Comparison of ENCODE assay signal across 24 cellular contexts in the genomic region with DNA sequence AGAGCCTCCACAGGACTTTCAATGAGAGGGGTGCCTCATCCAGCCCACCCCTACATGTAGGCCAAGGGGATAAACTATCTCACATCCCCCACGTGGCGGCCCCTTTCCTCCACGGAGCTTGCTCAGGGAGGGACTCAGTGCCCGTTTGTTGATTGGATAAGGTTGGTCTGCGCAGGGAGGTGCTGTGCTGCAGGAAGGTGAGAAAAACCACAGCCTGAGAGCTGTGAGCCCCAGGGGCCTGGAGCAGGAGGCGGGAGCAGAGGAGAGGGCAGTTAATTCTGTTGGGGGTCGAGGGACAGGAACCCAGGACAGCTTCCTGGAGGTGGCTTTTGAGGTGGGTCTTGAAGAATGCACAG. TPM values are rescaled to one million over a fixed set of nuclear protein-coding genes. Genes with fewer than 3 reads are reported as not detected.
A peak's percentile ranks its signal among the peaks of the same experiment; 100 is the strongest.
DNase-seq lines count a peak whose midpoint lies in the region; ATAC-seq and TF ChIP-seq lines count a peak whose summit lies in the region.
"Had no signal": no experiment of that assay in that cellular context is flagged by ENCODE, and none has a peak within 500 bp of the region (broad histone marks: within the 10 kb centered on the region; RNA-seq: fewer than 3 reads in every experiment).

No MANE protein-coding gene starts in this region.

- ATAC-seq in HCT116 = peak; percentile 13; the same call in 1 of the 2 replicates
- ATAC-seq: naive thymus-derived CD8-positive, alpha-beta T cell had no signal

- H2AFZ ChIP-seq in HCT116 (ENCODE audit: low read depth, low read length, poor library complexity, severe bottlenecking) (no peak overlapping the region), mesenchymal stem cell (ENCODE audit: low read depth, low read length) (no peak overlapping the region)

- H3K9ac ChIP-seq in HCT116 (ENCODE audit: low read length) (peak overlapping the region; percentile 61), mesenchymal stem cell (ENCODE audit: low read length) (no peak overlapping the region)
- H3K9ac ChIP-seq: SK-N-SH had no signal

- peak overlapping the region; percentile 11 to 89 for H3K18ac ChIP-seq in mesenchymal stem cell (ENCODE audit: low read depth in 1 of 2, low read length in 2 of 2)

- H3K36me3 Mint-ChIP-seq in CD8-positive, alpha-beta memory T cell = no peaks in the 10 kb centered on the region
- H3K36me3 Mint-ChIP-seq: activated naive CD4-positive, alpha-beta T cell treated with anti-CD3 and anti-CD28 coated beads, Interleukin-2, amount 50 U/mL, for 72 hours; brain; memory B cell; naive thymus-derived CD8-positive, alpha-beta T cell had no signal

- no peak overlapping the region for H3K4ac ChIP-seq in mesenchymal stem cell (ENCODE audit: low read depth in 1 of 2, low read length in 2 of 2)

- no peak overlapping the region for H2BK5ac ChIP-seq in mesenchymal stem cell (ENCODE audit: low read depth, low read length, poor library complexity, severe bottlenecking)

- CTCF ChIA-PET in CD8-positive, alpha-beta memory T cell (lab: Charles Lee) = no interaction called here
- CTCF ChIA-PET in HCT116 (lab: Charles Lee) (no interaction called here), HEK293T (lab: Yijun Ruan, JAX) (no interaction called here)

- no peaks in the 10 kb centered on the region for H3K4me1 ChIP-seq in CD8-positive, alpha-beta memory T cell (ENCODE audit: insufficient read depth, low read length)
- peaks cover 18 to 38% of the 10 kb centered on the region in 2 experiments for H3K4me1 ChIP-seq in HCT116 (ENCODE audit: control insufficient read depth in 1 of 2, insufficient read depth in 2 of 2, low read length in 2 of 2)
- H3K4me1 ChIP-seq in mesenchymal stem cell (ENCODE audit: control insufficient read depth, insufficient read depth, low read depth, low read length) = peaks cover 9% of the 10 kb centered on the region
- H3K4me1 ChIP-seq: tibial artery had no signal

- H3K9me3 ChIP-seq in CD8-positive, alpha-beta memory T cell (ENCODE audit: low read length) = no peaks in the 10 kb centered on the region
- H3K9me3 ChIP-seq in HCT116 (ENCODE audit: control insufficient read depth in 1 of 2, insufficient read depth in 1 of 2, low read depth in 1 of 2, low read length in 2 of 2) = no peaks in the 10 kb centered on the region
- H3K9me3 ChIP-seq in mesenchymal stem cell (ENCODE audit: control insufficient read depth, low read length) = no peaks in the 10 kb centered on the region
- H3K9me3 ChIP-seq: Peyer's patch, SK-N-SH, tibial artery had no signal

- H2BK15ac ChIP-seq in mesenchymal stem cell (ENCODE audit: low read depth, poor library complexity, severe bottlenecking) = no peak overlapping the region

- no peak overlapping the region for H3K4me3 ChIP-seq in CD8-positive, alpha-beta memory T cell (ENCODE audit: low read length)
- H3K4me3 ChIP-seq in HCT116 (replicated peaks in 1 of 2; ENCODE audit: low read depth in 1 of 2, low read length in 2 of 2) (no peak overlapping the region), mesenchymal stem cell (ENCODE audit: insufficient read depth in 1 of 2, low read depth in 1 of 2, low read length in 2 of 2) (no peak overlapping the region)
- H3K4me3 ChIP-seq: Peyer's patch, tibial artery had no signal

- H3K27ac ChIP-seq in CD8-positive, alpha-beta memory T cell (ENCODE audit: low read depth, low read length) = no peak overlapping the region
- H3K27ac ChIP-seq in HCT116 (ENCODE audit: low read depth, low read length) = peak overlapping the region; percentile 49
- peak overlapping the region; percentile 62 for H3K27ac ChIP-seq in VCaP
- H3K27ac ChIP-seq in mesenchymal stem cell (ENCODE audit: low read length, poor library complexity, severe bottlenecking) = no peak overlapping the region
- H3K27ac ChIP-seq: tibial artery had no signal

- no peak overlapping the region for H3K14ac ChIP-seq in mesenchymal stem cell (ENCODE audit: low read length in 2 of 2)

- H4K91ac ChIP-seq in mesenchymal stem cell (ENCODE audit: low read length) = peak overlapping the region; percentile 19

- H3K36me3 ChIP-seq in CD8-positive, alpha-beta memory T cell (ENCODE audit: insufficient read depth, low read length) = no peaks in the 10 kb centered on the region
- H3K36me3 ChIP-seq in HCT116 (ENCODE audit: control insufficient read depth in 1 of 2, insufficient read depth in 2 of 2, low read length in 2 of 2) (no peaks in the 10 kb centered on the region), mesenchymal stem cell (ENCODE audit: control insufficient read depth in 1 of 2, insufficient read depth in 2 of 2, low read depth in 1 of 2, low read length in 2 of 2) (no peaks in the 10 kb centered on the region)
- H3K36me3 ChIP-seq: Peyer's patch, tibial artery had no signal

- POLR2A ChIA-PET in CD8-positive, alpha-beta memory T cell (lab: Charles Lee) = no interaction called here
- POLR2A ChIA-PET in HCT116 (lab: Charles Lee) (interaction anchor here (1.2 kb wide), 1 partner anchor 13 kb away, joined by 5 read pairs; no protein-coding TSS in a partner anchor), HEK293T (lab: Yijun Ruan, JAX) (no interaction called here)

- peaks cover 8% of the 10 kb centered on the region for H3K27me3 ChIP-seq in CD8-positive, alpha-beta memory T cell (ENCODE audit: insufficient read depth, low read length, poor library complexity, severe bottlenecking)
- H3K27me3 ChIP-seq in HCT116 (ENCODE audit: insufficient read depth, low read length) = no peaks in the 10 kb centered on the region
- peaks cover 0 to 44% of the 10 kb centered on the region in 2 experiments for H3K27me3 ChIP-seq in mesenchymal stem cell (ENCODE audit: control insufficient read depth in 1 of 2, insufficient read depth in 1 of 2, low read length in 2 of 2)
- H3K27me3 ChIP-seq: foreskin keratinocyte, Peyer's patch had no signal

- H2BK12ac ChIP-seq in mesenchymal stem cell (ENCODE audit: low read length in 2 of 2) = peak overlapping the region in 1 of 2 experiments; percentile 91

- peak overlapping the region; percentile 30 for H2AK5ac ChIP-seq in mesenchymal stem cell (ENCODE audit: low read length, severe bottlenecking)

- DNase-seq in CD8-positive, alpha-beta memory T cell = no peak
- DNase-seq in HCT116 (ENCODE audit: low read depth, low spot score) = no peak
- DNase-seq in mesenchymal stem cell = no peak
- DNase-seq in A172 (ENCODE audit: low spot score) = no peak
- DNase-seq in activated CD4-positive, CD25-positive, alpha-beta regulatory T cell treated with anti-CD3 and anti-CD28 coated beads, Interleukin-2, amount 50 U/mL, for 72 hours = no peak
- DNase-seq in HEK293T (ENCODE audit: extremely low spot score) = no peak
- DNase-seq: activated CD4-positive, alpha-beta T cell treated with anti-CD3 and anti-CD28 coated beads, Interleukin-2, amount 50 U/mL, for 1 hour; activated T-cell treated with anti-CD3 and anti-CD28 coated beads, Interleukin-2, amount 50 U/mL, for 1 hour; cortex of kidney; hypothalamus; naive thymus-derived CD8-positive, alpha-beta T cell; NCI-H1694 treated with DMSO at 0.1 percent for 48 hours; NCI-H82; SK-N-SH; stimulated activated CD4-positive, alpha-beta T cell treated with anti-CD3 and anti-CD28 coated beads, Interleukin-1b, Interleukin-23, amount 100 ng/mL, for 48 hours; stimulated activated naive CD8-positive, alpha-beta T cell treated with anti-CD3 and anti-CD28 coated beads, Interleukin-15, Interleukin-2, amounts not matched to agents 100 U/mL and 50 U/mL, for 24 hours had no signal

- no peak for TF ChIP-seq RAD21 in HCT116 (IDR thresholded peaks at IDR 0.05; ENCODE audit: low read depth)

- H3K4me2 ChIP-seq in HCT116 (ENCODE audit: low read length) (peak overlapping the region; percentile 71), mesenchymal stem cell (ENCODE audit: low read length, poor library complexity, severe bottlenecking) (no peak overlapping the region)

- no peak overlapping the region for H3K23ac ChIP-seq in mesenchymal stem cell (ENCODE audit: low read length in 2 of 2)

- H3K27ac Mint-ChIP-seq in CD8-positive, alpha-beta memory T cell = peak overlapping the region in 2 of 8 donors; percentile 44 to 80
- H3K27ac Mint-ChIP-seq: activated naive CD4-positive, alpha-beta T cell treated with anti-CD3 and anti-CD28 coated beads, Interleukin-2, amount 50 U/mL, for 72 hours; brain; memory B cell; naive thymus-derived CD8-positive, alpha-beta T cell; progenitor cell of endocrine pancreas had no signal

- H2BK120ac ChIP-seq in mesenchymal stem cell (ENCODE audit: low read depth, low read length) = no peak overlapping the region

- peak overlapping the region in 4 of 7 donors; percentile 32 to 49 (median 46) for H3K4me3 Mint-ChIP-seq in CD8-positive, alpha-beta memory T cell
- H3K4me3 Mint-ChIP-seq: brain; memory B cell; naive thymus-derived CD8-positive, alpha-beta T cell had no signal

- peaks cover 27 to 62% of the 10 kb centered on the region in 2 donors for H3K27me3 Mint-ChIP-seq in CD8-positive, alpha-beta memory T cell

- TF ChIP-seq POLR2A in HCT116 (IDR thresholded peaks at IDR 0.05; ENCODE audit: borderline replicate concordance, extremely low read depth, insufficient read depth, insufficient read length) = no peak

- no peaks in the 10 kb centered on the region for H3K79me1 ChIP-seq in mesenchymal stem cell (replicated peaks; ENCODE audit: low read length, poor library complexity, severe bottlenecking)

- TF ChIP-seq CTCF in HCT116 (IDR thresholded peaks at IDR 0.05 in 2 of 3, conservative IDR thresholded peaks at IDR 0.05 in 1 of 3; ENCODE audit: borderline replicate concordance in 1 of 3, insufficient read depth in 1 of 3, low read depth in 2 of 3, low read length in 2 of 3) = no peak
- TF ChIP-seq CTCF in VCaP (conservative IDR thresholded peaks at IDR 0.05) = no peak

- BruUV-seq in HCT116 (replicated peaks; lab: Mats Ljungman, UMichigan) = no TSS peak

- H3K4me1 Mint-ChIP-seq in CD8-positive, alpha-beta memory T cell = peaks cover 7 to 14% (median 13%) of the 10 kb centered on the region in 3 donors
- H3K4me1 Mint-ChIP-seq: memory B cell had no signal

- RAD21 ChIA-PET in HCT116 (lab: Charles Lee; ENCODE audit: low non-redundant PET in 1 of 2, low total read pairs in 2 of 2, uncharacterized antibody in 2 of 2, unreplicated experiment in 2 of 2) = no interaction called here

- no peaks in the 10 kb centered on the region for H3K9me2 ChIP-seq in HCT116 (ENCODE audit: insufficient read depth)
- H3K9me2 ChIP-seq: SK-N-SH had no signal

- H4K20me1 ChIP-seq in HCT116 (ENCODE audit: insufficient read depth) = no peaks in the 10 kb centered on the region

- no peak overlapping the region for H4K8ac ChIP-seq in mesenchymal stem cell (ENCODE audit: low read length)

- 65% methylated on average over 7 of the region's 7 CpGs for WGBS in mesenchymal stem cell

- no peaks in the 10 kb centered on the region for H3K9me3 Mint-ChIP-seq in CD8-positive, alpha-beta memory T cell
- H3K9me3 Mint-ChIP-seq: activated naive CD4-positive, alpha-beta T cell treated with anti-CD3 and anti-CD28 coated beads, Interleukin-2, amount 50 U/mL, for 72 hours; brain; memory B cell; naive thymus-derived CD8-positive, alpha-beta T cell had no signal

- intact Hi-C loops in HCT116 (cut with micrococcal nuclease) = loop anchor here (2.0 to 10.0 kb wide), 2 partner anchors 61 to 225 kb away; no protein-coding TSS in a partner anchor

- no peaks in the 10 kb centered on the region for H3K79me2 ChIP-seq in HCT116 (ENCODE audit: insufficient read depth, low read length)

RNA-seq across cellular contexts. Expression of a gene that starts 31.9 kb away (rescaled TPM):
- total RNA-seq in CD8-positive, alpha-beta memory T cell = 100 to 1,000 TPM; 122 to 123 TPM
- 95.7 TPM for polyA plus RNA-seq in CD8-positive, alpha-beta memory T cell
- total RNA-seq in HCT116 (2021; ENCODE audit: unreplicated experiment) = 135 TPM
- polyA plus RNA-seq in HCT116 (2012) = 127 and 143 TPM in 2 replicates
- polyA plus RNA-seq in mesenchymal stem cell (2013, experiment 1 of 2) = 56.6 TPM
- 60.4 TPM for polyA plus RNA-seq in mesenchymal stem cell (2013, experiment 2 of 2)
- 53.5 and 80.1 TPM in 2 replicates for total RNA-seq in A172 (2014; rRNA removed; shearing (Covaris generic))

Comparison
In these comparisons a context has a peak if more than half of its experiments do, and no peak if none do; other contexts are left out.
1. H3K27ac ChIP-seq: peak in HCT116 (single experiment) and VCaP (single experiment); none in CD8-positive, alpha-beta memory T cell (single experiment) and mesenchymal stem cell (single experiment).